22 cellular contexts compared by ENCODE assay signal in genomic region chr13:44340508-44340907, GRCh38. TPM values are rescaled to one million over a fixed set of nuclear protein-coding genes. Genes with fewer than 3 reads are reported as not detected.
"Had no signal": no experiment of that assay in that cellular context is flagged by ENCODE, and none has a peak within 500 bp of the region (broad histone marks: within the 10 kb centered on the region; RNA-seq: fewer than 3 reads in every experiment).

No MANE protein-coding gene starts in this region.

- DNase-seq: dermis blood vessel endothelial cell; effector CD4-positive, alpha-beta T cell; endodermal cell; erythroblast; foreskin melanocyte; head of caudate nucleus; left colon; mesendoderm; naive thymus-derived CD4-positive, alpha-beta T cell; nephron progenitor cell; sigmoid colon; stimulated activated CD4-positive, alpha-beta T cell treated with anti-CD3 and anti-CD28 coated beads, Interleukin-2, amount 100 ng/mL, for 24 hours; stimulated activated CD4-positive, alpha-beta T cell treated with anti-CD3 and anti-CD28 coated beads, Interleukin-4, amount 100 ng/mL, for 4 hours; stimulated activated naive B cell treated with anti-CD40 and anti-IgM and Interleukin-4, amounts not matched to agents 10 μg/mL and 1 μg/mL and 100 μg/mL, for 72 hours; stimulated activated naive CD8-positive, alpha-beta T cell treated with anti-CD3 and anti-CD28 coated beads, Interleukin-15, amount 100 ng/mL, for 72 hours; testis had no signal

- H3K9ac ChIP-seq: parathyroid adenoma had no signal

- H3K27ac ChIP-seq: hepatocyte, parathyroid adenoma, prostate gland, sigmoid colon, skin epidermis, testis had no signal

- ATAC-seq: left colon; naive thymus-derived CD4-positive, alpha-beta T cell; stimulated activated naive B cell treated with anti-CD40 and anti-IgM and Interleukin-4, amounts not matched to agents 10 μg/mL and 1 μg/mL and 100 μg/mL, for 72 hours; stimulated activated naive CD8-positive, alpha-beta T cell treated with anti-CD3 and anti-CD28 coated beads, Interleukin-15, amount 100 ng/mL, for 72 hours had no signal

- H3K27me3 ChIP-seq: hepatocyte, sigmoid colon, testis, tibial nerve had no signal

- H3K79me2 ChIP-seq: hepatocyte, parathyroid adenoma had no signal

- H3K36me3 ChIP-seq: prostate gland, sigmoid colon, tibial nerve had no signal

- H3K4me1 ChIP-seq: parathyroid adenoma, prostate gland, sigmoid colon, testis, tibial nerve had no signal

- H3K4me2 ChIP-seq: hepatocyte had no signal

- H3K9me3 ChIP-seq: prostate gland, sigmoid colon, testis, tibial nerve had no signal

- H2AFZ ChIP-seq: hepatocyte, parathyroid adenoma had no signal

- H3K4me3 ChIP-seq: hepatocyte, prostate gland, sigmoid colon, skin epidermis, testis, tibial nerve had no signal

RNA-seq across cellular contexts. Expression of gene SERP2, which starts 33.1 kb away (rescaled TPM):
- total RNA-seq: endothelial cell of umbilical vein had no signal
